ENCODE assay signal across 1 cellular context in the genomic region with DNA sequence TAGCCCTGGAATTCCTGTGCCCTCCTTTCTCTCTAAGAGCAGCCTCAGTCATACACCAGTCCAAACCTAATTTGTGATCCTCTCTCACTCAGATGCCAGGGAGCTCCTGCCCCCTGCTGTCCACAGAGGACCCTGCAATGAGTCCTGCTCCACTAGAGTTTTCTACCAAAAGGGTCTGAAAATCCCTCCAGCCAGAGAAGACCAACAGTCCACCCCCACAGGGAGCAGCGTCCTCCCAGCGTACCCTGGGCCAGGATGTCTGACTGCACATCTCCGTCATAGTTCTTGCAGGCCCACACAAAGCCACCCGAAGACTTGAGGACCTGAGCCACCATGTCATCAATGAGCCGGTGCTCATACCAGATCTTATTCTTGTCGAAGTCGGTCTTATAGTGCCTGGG.
TF ChIP-seq lines count a peak whose summit lies in the region.

No MANE protein-coding gene starts in this region.

TF ChIP-seq in WTC11, 78 proteins besides CTCF, POLR2A, EP300 and RAD21 (continued from another document):
- TF ChIP-seq, protein P1, sequence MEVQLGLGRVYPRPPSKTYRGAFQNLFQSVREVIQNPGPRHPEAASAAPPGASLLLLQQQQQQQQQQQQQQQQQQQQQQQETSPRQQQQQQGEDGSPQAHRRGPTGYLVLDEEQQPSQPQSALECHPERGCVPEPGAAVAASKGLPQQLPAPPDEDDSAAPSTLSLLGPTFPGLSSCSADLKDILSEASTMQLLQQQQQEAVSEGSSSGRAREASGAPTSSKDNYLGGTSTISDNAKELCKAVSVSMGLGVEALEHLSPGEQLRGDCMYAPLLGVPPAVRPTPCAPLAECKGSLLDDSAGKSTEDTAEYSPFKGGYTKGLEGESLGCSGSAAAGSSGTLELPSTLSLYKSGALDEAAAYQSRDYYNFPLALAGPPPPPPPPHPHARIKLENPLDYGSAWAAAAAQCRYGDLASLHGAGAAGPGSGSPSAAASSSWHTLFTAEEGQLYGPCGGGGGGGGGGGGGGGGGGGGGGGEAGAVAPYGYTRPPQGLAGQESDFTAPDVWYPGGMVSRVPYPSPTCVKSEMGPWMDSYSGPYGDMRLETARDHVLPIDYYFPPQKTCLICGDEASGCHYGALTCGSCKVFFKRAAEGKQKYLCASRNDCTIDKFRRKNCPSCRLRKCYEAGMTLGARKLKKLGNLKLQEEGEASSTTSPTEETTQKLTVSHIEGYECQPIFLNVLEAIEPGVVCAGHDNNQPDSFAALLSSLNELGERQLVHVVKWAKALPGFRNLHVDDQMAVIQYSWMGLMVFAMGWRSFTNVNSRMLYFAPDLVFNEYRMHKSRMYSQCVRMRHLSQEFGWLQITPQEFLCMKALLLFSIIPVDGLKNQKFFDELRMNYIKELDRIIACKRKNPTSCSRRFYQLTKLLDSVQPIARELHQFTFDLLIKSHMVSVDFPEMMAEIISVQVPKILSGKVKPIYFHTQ (CRISPR knock-in tag; IDR thresholded peaks at IDR 0.05), result no peak
- TF ChIP-seq OVOL2 (CRISPR knock-in tag; IDR thresholded peaks at IDR 0.05; ENCODE audit: borderline replicate concordance), result no peak
- no peak for TF ChIP-seq ATF1 (CRISPR knock-in tag; IDR thresholded peaks at IDR 0.05)
- TF ChIP-seq FOXJ3 (CRISPR knock-in tag; IDR thresholded peaks at IDR 0.05; ENCODE audit: borderline replicate concordance), result no peak
- TF ChIP-seq SMAD3 (CRISPR knock-in tag; IDR thresholded peaks at IDR 0.05; ENCODE audit: borderline replicate concordance), result no peak
- TF ChIP-seq ELF4 (CRISPR knock-in tag; IDR thresholded peaks at IDR 0.05; ENCODE audit: low read depth), result no peak
- TF ChIP-seq GRHL2 (CRISPR knock-in tag; IDR thresholded peaks at IDR 0.05; ENCODE audit: insufficient replicate concordance, severe bottlenecking), result no peak
- TF ChIP-seq RORB (CRISPR knock-in tag; IDR thresholded peaks at IDR 0.05), result no peak
- no peak for TF ChIP-seq FOXP1 (CRISPR knock-in tag; IDR thresholded peaks at IDR 0.05; ENCODE audit: borderline replicate concordance)
- no peak for TF ChIP-seq RELA (CRISPR knock-in tag; IDR thresholded peaks at IDR 0.05; ENCODE audit: borderline replicate concordance)
- no peak for TF ChIP-seq CREB1 (CRISPR knock-in tag; IDR thresholded peaks at IDR 0.05)
- TF ChIP-seq ESRRA (CRISPR knock-in tag; IDR thresholded peaks at IDR 0.05; ENCODE audit: borderline replicate concordance), result no peak
